In genomic region chrX:87517571-87518141, GRCh38 we compare ENCODE assay signal across 8 cellular contexts. TPM values are rescaled to one million over a fixed set of nuclear protein-coding genes. Genes with fewer than 3 reads are reported as not detected.
DNase-seq lines count a peak whose midpoint lies in the region; ATAC-seq and TF ChIP-seq lines count a peak whose summit lies in the region.

KLHL4 (plus strand) TSS chrX:87517802; CDS start chrX:87517894, 92 bp downstream.

- no peak within 1 kb of the TSS for H3K27ac Mint-ChIP-seq in activated CD4-positive, alpha-beta T cell treated with anti-CD3 and anti-CD28 coated beads for 36 hours
- H3K27ac Mint-ChIP-seq in type B pancreatic cell, result peak within 1 kb of the TSS; percentile 76

- intact Hi-C loops in activated CD4-positive, alpha-beta T cell treated with anti-CD3 and anti-CD28 coated beads for 36 hours (cut with DNase I, micrococcal nuclease), result no loop called here

- no peaks in the 10 kb centered on the region for H3K9me3 Mint-ChIP-seq in activated CD4-positive, alpha-beta T cell treated with anti-CD3 and anti-CD28 coated beads for 36 hours (ENCODE audit: low read depth)
- H3K9me3 Mint-ChIP-seq in type B pancreatic cell, result no peaks in the 10 kb centered on the region

- no peaks in the 10 kb centered on the region for H3K36me3 Mint-ChIP-seq in activated CD4-positive, alpha-beta T cell treated with anti-CD3 and anti-CD28 coated beads for 36 hours (ENCODE audit: low read depth)
- H3K36me3 Mint-ChIP-seq in type B pancreatic cell, result no peaks in the 10 kb centered on the region

- no peak within 1 kb of the TSS for H3K4me3 Mint-ChIP-seq in activated CD4-positive, alpha-beta T cell treated with anti-CD3 and anti-CD28 coated beads for 36 hours
- H3K4me3 Mint-ChIP-seq in type B pancreatic cell, result peak within 1 kb of the TSS; percentile 88

- POLR2A ChIA-PET in activated CD4-positive, alpha-beta T cell treated with anti-CD3 and anti-CD28 coated beads for 36 hours (lab: Charles Lee), result no interaction called here

- ATAC-seq in activated CD4-positive, alpha-beta T cell treated with anti-CD3 and anti-CD28 coated beads for 36 hours, result no peak

- CTCF ChIA-PET in activated CD4-positive, alpha-beta T cell treated with anti-CD3 and anti-CD28 coated beads for 36 hours (lab: Charles Lee), result no interaction called here

- TF ChIP-seq CTCF in type B pancreatic cell (conservative IDR thresholded peaks at IDR 0.05), result no peak

- no peaks in the 10 kb centered on the region for H3K27me3 Mint-ChIP-seq in activated CD4-positive, alpha-beta T cell treated with anti-CD3 and anti-CD28 coated beads for 36 hours
- H3K27me3 Mint-ChIP-seq in type B pancreatic cell, result peaks cover 23% of the 10 kb centered on the region

- no peaks in the 10 kb centered on the region for H3K4me1 Mint-ChIP-seq in activated CD4-positive, alpha-beta T cell treated with anti-CD3 and anti-CD28 coated beads for 36 hours
- peaks cover 17% of the 10 kb centered on the region for H3K4me1 Mint-ChIP-seq in type B pancreatic cell (ENCODE audit: unreplicated experiment)

- DNase-seq in activated CD4-positive, alpha-beta T cell treated with anti-CD3 and anti-CD28 coated beads for 36 hours, result peak; percentile 2
- no peak for DNase-seq in activated CD4-positive, alpha-beta T cell treated with anti-CD3 and anti-CD28 coated beads, Interleukin-2, amount 50 U/mL, for 48 hours
- DNase-seq in brain pericyte (ENCODE audit: low read depth, low spot score) (peak; percentile 77), left kidney (ENCODE audit: low read depth, low spot score) (peak; percentile 87), type B pancreatic cell (ENCODE audit: extremely low spot score, unreplicated experiment) (peak; percentile 69), NCI-H1694 (lab: John Stamatoyannopoulos, UW) (no peak), CD1c-positive myeloid dendritic cell (ENCODE audit: extremely low spot score) (no peak), NCI-H1694 treated with DMSO at 0.1 percent for 48 hours (lab: John Stamatoyannopoulos, UW) (no peak)

RNA-seq across cellular contexts. Expression of gene KLHL4, which starts in this region (rescaled TPM):
- total RNA-seq in activated CD4-positive, alpha-beta T cell treated with anti-CD3 and anti-CD28 coated beads for 36 hours, result not detected
- total RNA-seq in type B pancreatic cell (ENCODE audit: low replicate concordance), result 4.5 and 11.1 TPM in 2 replicates

Comparison
In these comparisons a context has a peak if more than half of its experiments do, and no peak if none do; other contexts are left out.
1. Peak in DNase-seq in activated CD4-positive, alpha-beta T cell treated with anti-CD3 and anti-CD28 coated beads for 36 hours; RNA of the gene not detected or under 1 TPM.
2. DNase-seq: peak in brain pericyte (single experiment), left kidney (single experiment) and type B pancreatic cell (single experiment); none in activated CD4-positive, alpha-beta T cell treated with anti-CD3 and anti-CD28 coated beads, Interleukin-2, amount 50 U/mL, for 48 hours (0 of 2), NCI-H1694 (single experiment), CD1c-positive myeloid dendritic cell (single experiment) and NCI-H1694 treated with DMSO at 0.1 percent for 48 hours (single experiment).